In genomic region chr19:38894968-38895367, GRCh38 we compare ENCODE assay signal across 18 cellular contexts. TPM values are rescaled to one million over a fixed set of nuclear protein-coding genes. Genes with fewer than 3 reads are reported as not detected.
"Had no signal": no experiment of that assay in that cellular context is flagged by ENCODE, and none has a peak within 500 bp of the region (broad histone marks: within the 10 kb centered on the region; RNA-seq: fewer than 3 reads in every experiment).

No MANE protein-coding gene starts in this region.

- H3K27ac Mint-ChIP-seq: activated CD4-positive, alpha-beta T cell treated with anti-CD3 and anti-CD28 coated beads, Interleukin-2, amount 10 ng/mL, durations not matched to agents 24 days and 14 days; activated naive CD8-positive, alpha-beta T cell; activated T-helper 1 cell treated with anti-CD3 and anti-CD28 coated beads, Interleukin-12 subunit alpha, Interleukin-12 subunit beta, Interleukin-2, Interleukin-4 antibody, amounts not matched to agents 30 ng/mL and 10 ng/mL and 1 ng/mL, durations not matched to agents 14 hours and 24 hours and 36 hours; T-cell had no signal

- H3K27me3 Mint-ChIP-seq: activated CD4-positive, alpha-beta T cell treated with anti-CD3 and anti-CD28 coated beads, Interleukin-2, amount 10 ng/mL, durations not matched to agents 24 days and 14 days; activated naive CD8-positive, alpha-beta T cell; T-cell had no signal

- H3K9me3 ChIP-seq: colonic mucosa, gastroesophageal sphincter, heart left ventricle, left ventricle myocardium inferior, prostate gland, thoracic aorta had no signal

- H3K27me3 ChIP-seq: colonic mucosa, gastroesophageal sphincter, heart left ventricle had no signal

- H3K4me1 ChIP-seq: colonic mucosa, prostate gland had no signal

- H3K4me3 ChIP-seq: colonic mucosa, gastroesophageal sphincter, heart left ventricle, left ventricle myocardium inferior, prostate gland, skin epidermis, thoracic aorta had no signal

- H3K9me3 Mint-ChIP-seq: activated CD4-positive, alpha-beta T cell treated with anti-CD3 and anti-CD28 coated beads, Interleukin-2, amount 10 ng/mL, durations not matched to agents 24 days and 14 days; activated T-helper 1 cell treated with anti-CD3 and anti-CD28 coated beads, Interleukin-12 subunit alpha, Interleukin-12 subunit beta, Interleukin-2, Interleukin-4 antibody, amounts not matched to agents 30 ng/mL and 10 ng/mL and 1 ng/mL, durations not matched to agents 14 hours and 24 hours and 36 hours; T-cell had no signal

- H3K27ac ChIP-seq: colonic mucosa, gastroesophageal sphincter, heart left ventricle, left ventricle myocardium inferior, prostate gland, skin epidermis, thoracic aorta had no signal

- ATAC-seq: esophagus mucosa, gastroesophageal sphincter, heart left ventricle, right cardiac atrium, SK-N-SH treated with all-trans-retinoic acid at 6 μM for 48 hours, T-cell had no signal

- DNase-seq: activated CD4-positive, alpha-beta T cell treated with anti-CD3 and anti-CD28 coated beads, Interleukin-2, amount 10 ng/mL, durations not matched to agents 24 days and 14 days; activated CD8-positive, alpha-beta memory T cell treated with anti-CD3 and anti-CD28 coated beads, Interleukin-2, amount 50 U/mL, for 4 hours; amygdala; colonic mucosa; heart left ventricle; left ventricle myocardium inferior; mammary epithelial cell; T-cell; T-helper 9 cell had no signal

- H3K36me3 ChIP-seq: colonic mucosa, prostate gland had no signal

- H3K4me3 Mint-ChIP-seq: activated CD4-positive, alpha-beta T cell treated with anti-CD3 and anti-CD28 coated beads, Interleukin-2, amount 10 ng/mL, durations not matched to agents 24 days and 14 days; activated naive CD8-positive, alpha-beta T cell; activated T-helper 1 cell treated with anti-CD3 and anti-CD28 coated beads, Interleukin-12 subunit alpha, Interleukin-12 subunit beta, Interleukin-2, Interleukin-4 antibody, amounts not matched to agents 30 ng/mL and 10 ng/mL and 1 ng/mL, durations not matched to agents 14 hours and 24 hours and 36 hours; T-cell had no signal

RNA-seq across cellular contexts. Expression of gene CCER2, which starts 17.0 kb away (rescaled TPM):
- total RNA-seq: colonic mucosa, left ventricle myocardium inferior, thoracic aorta had no signal
